23 cellular contexts compared by ENCODE assay signal in genomic region chr20:20677186-20677585, GRCh38. TPM values are rescaled to one million over a fixed set of nuclear protein-coding genes. Genes with fewer than 3 reads are reported as not detected.
A peak's percentile ranks its signal among the peaks of the same experiment; 100 is the strongest.
DNase-seq lines count a peak whose midpoint lies in the region; ATAC-seq and TF ChIP-seq lines count a peak whose summit lies in the region.
"Had no signal": no experiment of that assay in that cellular context is flagged by ENCODE, and none has a peak within 500 bp of the region (broad histone marks: within the 10 kb centered on the region; RNA-seq: fewer than 3 reads in every experiment).

No MANE protein-coding gene starts in this region.

- TF ChIP-seq CTCF in CD8-positive, alpha-beta T cell (IDR thresholded peaks at IDR 0.05) = no peak

- intact Hi-C loops in CD8-positive, alpha-beta T cell (cut with DNase I, micrococcal nuclease) = no loop called here
- intact Hi-C loops in naive thymus-derived CD4-positive, alpha-beta T cell (cut with micrococcal nuclease) = loop anchor here in 1 of 2 donors (5.0 kb wide), 1 partner anchor 35 kb away; the partner anchor contains the start of gene RALGAPA2
- intact Hi-C loops in Right ventricle myocardium superior (cut with DNase I) = no loop called here

- no peaks in the 10 kb centered on the region for H3K4me1 ChIP-seq in CD8-positive, alpha-beta T cell (ENCODE audit: insufficient read depth, low read length)
- H3K4me1 ChIP-seq in naive thymus-derived CD4-positive, alpha-beta T cell (ENCODE audit: control insufficient read depth in 2 of 2, insufficient read depth in 2 of 2, low read length in 2 of 2) = no peaks in the 10 kb centered on the region
- H3K4me1 ChIP-seq: SJCRH30, vagina had no signal

- no peak for ATAC-seq in CD8-positive, alpha-beta T cell
- ATAC-seq in esophagus mucosa (peak; percentile 43), Right ventricle myocardium superior (ENCODE audit: poor library complexity) (no peak)
- no peak for ATAC-seq in naive thymus-derived CD4-positive, alpha-beta T cell
- ATAC-seq: GM23338; natural killer cell treated with Interleukin-12 subunit alpha and Interleukin-12 subunit beta and Interleukin-15 and Interleukin-18, amount 100 ng/mL, for 72 hours; stimulated activated naive CD8-positive, alpha-beta T cell treated with anti-CD3 and anti-CD28 coated beads, Interleukin-15, amount 100 ng/mL, for 72 hours had no signal

- DNase-seq in CD8-positive, alpha-beta T cell = no peak
- DNase-seq in GM03348 (ENCODE audit: low spot score) (peak; percentile 11), NCI-H69 (lab: John Stamatoyannopoulos, UW) (peak; percentile 50), Right ventricle myocardium superior (no peak), T-helper 2 cell (no peak), hypothalamus (lab: John Stamatoyannopoulos, UW) (no peak)
- no peak for DNase-seq in naive thymus-derived CD4-positive, alpha-beta T cell
- DNase-seq: activated CD4-positive, alpha-beta T cell treated with anti-CD3 and anti-CD28 coated beads, Interleukin-2, amount 50 U/mL, for 48 hours; activated naive CD4-positive, alpha-beta T cell treated with anti-CD3 and anti-CD28 coated beads, Interleukin-2, amount 10 ng/mL, durations not matched to agents 7 days and 5 days; amygdala; central memory CD4-positive, alpha-beta T cell; dermis blood vessel endothelial cell; IMR-90; islet precursor cell; midbrain; SJCRH30; stimulated activated CD8-positive, alpha-beta memory T cell treated with anti-CD3 and anti-CD28 coated beads, Interleukin-4, amount 100 ng/mL, for 48 hours; stimulated activated naive CD8-positive, alpha-beta T cell treated with anti-CD3 and anti-CD28 coated beads, Interleukin-15, amount 100 ng/mL, for 72 hours had no signal

- H3K36me3 ChIP-seq in CD8-positive, alpha-beta T cell (ENCODE audit: insufficient read depth, low read length) = no peaks in the 10 kb centered on the region
- H3K36me3 ChIP-seq in naive thymus-derived CD4-positive, alpha-beta T cell (ENCODE audit: control insufficient read depth in 2 of 3, insufficient read depth in 3 of 3, low read length in 3 of 3) = peaks cover 0 to 9% (median 0%) of the 10 kb centered on the region in 3 experiments
- H3K36me3 ChIP-seq: SJCRH30, vagina had no signal

- H3K27me3 ChIP-seq in CD8-positive, alpha-beta T cell (ENCODE audit: insufficient read depth, low read length) = no peaks in the 10 kb centered on the region
- no peaks in the 10 kb centered on the region for H3K27me3 ChIP-seq in naive thymus-derived CD4-positive, alpha-beta T cell (ENCODE audit: control insufficient read depth in 2 of 2, insufficient read depth in 2 of 2, low read length in 2 of 2)
- H3K27me3 ChIP-seq: SJCRH30, vagina had no signal

- no peaks in the 10 kb centered on the region for H3K27me3 Mint-ChIP-seq in CD8-positive, alpha-beta T cell (ENCODE audit: low read depth)
- H3K27me3 Mint-ChIP-seq in naive thymus-derived CD4-positive, alpha-beta T cell = no peaks in the 10 kb centered on the region
- H3K27me3 Mint-ChIP-seq: activated naive CD4-positive, alpha-beta T cell treated with anti-CD3 and anti-CD28 coated beads, Interleukin-2, amount 10 ng/mL, durations not matched to agents 7 days and 5 days; natural killer cell treated with Interleukin-12 subunit alpha and Interleukin-12 subunit beta and Interleukin-15 and Interleukin-18, amount 100 ng/mL, for 72 hours; stimulated activated naive CD8-positive, alpha-beta T cell treated with anti-CD3 and anti-CD28 coated beads, Interleukin-15, amount 100 ng/mL, for 72 hours had no signal

- H3K4me1 Mint-ChIP-seq in CD8-positive, alpha-beta T cell (ENCODE audit: low read depth) = peaks cover 24% of the 10 kb centered on the region
- H3K4me1 Mint-ChIP-seq in naive thymus-derived CD4-positive, alpha-beta T cell = peaks cover 14 to 52% (median 28%) of the 10 kb centered on the region in 7 donors

- POLR2A ChIA-PET in CD8-positive, alpha-beta T cell (lab: Charles Lee) = no interaction called here
- POLR2A ChIA-PET in naive thymus-derived CD4-positive, alpha-beta T cell (lab: Charles Lee) = no interaction called here

- no peaks in the 10 kb centered on the region for H3K9me3 Mint-ChIP-seq in CD8-positive, alpha-beta T cell
- no peaks in the 10 kb centered on the region for H3K9me3 Mint-ChIP-seq in naive thymus-derived CD4-positive, alpha-beta T cell
- H3K9me3 Mint-ChIP-seq: activated naive CD4-positive, alpha-beta T cell treated with anti-CD3 and anti-CD28 coated beads, Interleukin-2, amount 10 ng/mL, durations not matched to agents 7 days and 5 days; GM23338; natural killer cell treated with Interleukin-12 subunit alpha and Interleukin-12 subunit beta and Interleukin-15 and Interleukin-18, amount 100 ng/mL, for 72 hours; stimulated activated naive CD8-positive, alpha-beta T cell treated with anti-CD3 and anti-CD28 coated beads, Interleukin-15, amount 100 ng/mL, for 72 hours had no signal

- H3K27ac Mint-ChIP-seq in CD8-positive, alpha-beta T cell = peak overlapping the region; percentile 3
- no peak overlapping the region for H3K27ac Mint-ChIP-seq in naive thymus-derived CD4-positive, alpha-beta T cell
- H3K27ac Mint-ChIP-seq: activated naive CD4-positive, alpha-beta T cell treated with anti-CD3 and anti-CD28 coated beads, Interleukin-2, amount 10 ng/mL, durations not matched to agents 7 days and 5 days; GM23338; natural killer cell treated with Interleukin-12 subunit alpha and Interleukin-12 subunit beta and Interleukin-15 and Interleukin-18, amount 100 ng/mL, for 72 hours; stimulated activated naive CD8-positive, alpha-beta T cell treated with anti-CD3 and anti-CD28 coated beads, Interleukin-15, amount 100 ng/mL, for 72 hours had no signal

- no peak overlapping the region for H3K4me3 Mint-ChIP-seq in CD8-positive, alpha-beta T cell
- H3K4me3 Mint-ChIP-seq in naive thymus-derived CD4-positive, alpha-beta T cell = no peak overlapping the region
- H3K4me3 Mint-ChIP-seq: activated naive CD4-positive, alpha-beta T cell treated with anti-CD3 and anti-CD28 coated beads, Interleukin-2, amount 10 ng/mL, durations not matched to agents 7 days and 5 days; GM23338; natural killer cell treated with Interleukin-12 subunit alpha and Interleukin-12 subunit beta and Interleukin-15 and Interleukin-18, amount 100 ng/mL, for 72 hours; stimulated activated naive CD8-positive, alpha-beta T cell treated with anti-CD3 and anti-CD28 coated beads, Interleukin-15, amount 100 ng/mL, for 72 hours had no signal

- no peak overlapping the region for H3K27ac ChIP-seq in CD8-positive, alpha-beta T cell (ENCODE audit: low read depth, low read length)
- H3K27ac ChIP-seq in naive thymus-derived CD4-positive, alpha-beta T cell (ENCODE audit: low read depth, low read length) = no peak overlapping the region
- H3K27ac ChIP-seq: C4-2B, SJCRH30, vagina had no signal

- H3K36me3 Mint-ChIP-seq in CD8-positive, alpha-beta T cell = peaks cover 41% of the 10 kb centered on the region
- peaks cover 13 to 47% (median 31%) of the 10 kb centered on the region in 5 donors for H3K36me3 Mint-ChIP-seq in naive thymus-derived CD4-positive, alpha-beta T cell

- CTCF ChIA-PET in CD8-positive, alpha-beta T cell (lab: Charles Lee) = no interaction called here
- CTCF ChIA-PET in naive thymus-derived CD4-positive, alpha-beta T cell (lab: Charles Lee) = no interaction called here

- H3K4me3 ChIP-seq in CD8-positive, alpha-beta T cell (ENCODE audit: low read depth, low read length) = no peak overlapping the region
- H3K4me3 ChIP-seq in naive thymus-derived CD4-positive, alpha-beta T cell (ENCODE audit: low read length) = no peak overlapping the region
- H3K4me3 ChIP-seq: GM23338, SJCRH30, vagina had no signal

- no peaks in the 10 kb centered on the region for H3K9me3 ChIP-seq in CD8-positive, alpha-beta T cell (ENCODE audit: low read length)
- no peaks in the 10 kb centered on the region for H3K9me3 ChIP-seq in naive thymus-derived CD4-positive, alpha-beta T cell (ENCODE audit: control insufficient read depth in 2 of 3, low read length in 3 of 3)
- H3K9me3 ChIP-seq: SJCRH30, vagina had no signal

RNA-seq across cellular contexts. Expression of gene RALGAPA2, which starts 35.3 kb away (rescaled TPM):
- 10 to 100 TPM; 15.4 to 17.5 TPM for total RNA-seq in CD8-positive, alpha-beta T cell
- total RNA-seq in esophagus mucosa (15.9 TPM), Right ventricle myocardium superior (15.5 TPM)
- 10 to 100 TPM; 27.5 to 45.4 (median 35.1) TPM for total RNA-seq in naive thymus-derived CD4-positive, alpha-beta T cell
- polyA plus RNA-seq in naive thymus-derived CD4-positive, alpha-beta T cell = 1 to 10 TPM; 6.7 to 9.1 TPM

Comparison
In these comparisons a context has a peak if more than half of its experiments do, and no peak if none do; other contexts are left out.
1. DNase-seq: peak in GM03348 (single experiment) and NCI-H69 (single experiment); none in CD8-positive, alpha-beta T cell (0 of 7), naive thymus-derived CD4-positive, alpha-beta T cell (0 of 9), Right ventricle myocardium superior (single experiment), T-helper 2 cell (0 of 5) and hypothalamus (0 of 51).